15 cellular contexts compared by ENCODE assay signal in genomic region chr22:47371263-47372090, GRCh38.
"Had no signal": no experiment of that assay in that cellular context is flagged by ENCODE, and none has a peak within 500 bp of the region (broad histone marks: within the 10 kb centered on the region; RNA-seq: fewer than 3 reads in every experiment).

No MANE protein-coding gene starts in this region.

- H3K27me3 Mint-ChIP-seq: activated naive CD8-positive, alpha-beta T cell treated with anti-CD3 and anti-CD28 coated beads for 36 hours had no signal

- DNase-seq: activated gamma-delta T cell treated with Interleukin-2 at 50 U/mL for 16 hours; activated naive CD8-positive, alpha-beta T cell treated with anti-CD3 and anti-CD28 coated beads for 36 hours; activated T-cell treated with anti-CD3 and anti-CD28 coated beads, Interleukin-2, amount 50 U/mL, for 4 hours; effector memory CD4-positive, alpha-beta T cell; midbrain; small intestine; stimulated activated CD4-positive, alpha-beta T cell treated with anti-CD3 and anti-CD28 coated beads, Interleukin-4, amount 100 ng/mL, for 4 hours; stimulated activated naive CD8-positive, alpha-beta T cell treated with anti-CD3 and anti-CD28 coated beads, Interleukin-15, Interleukin-2, amounts not matched to agents 100 U/mL and 50 U/mL, for 24 hours; T-helper 1 cell; T1000 had no signal

- ATAC-seq: activated T-cell treated with anti-CD3 and anti-CD28 coated beads, Interleukin-2, amount 50 U/mL, for 4 hours; pancreas; stimulated activated naive CD8-positive, alpha-beta T cell treated with anti-CD3 and anti-CD28 coated beads, Interleukin-15, Interleukin-2, amounts not matched to agents 100 U/mL and 50 U/mL, for 24 hours had no signal

- H3K4me1 Mint-ChIP-seq: activated naive CD8-positive, alpha-beta T cell treated with anti-CD3 and anti-CD28 coated beads for 36 hours; brain; central memory CD8-positive, alpha-beta T cell; neural crest cell had no signal

- H3K9me3 Mint-ChIP-seq: activated naive CD8-positive, alpha-beta T cell treated with anti-CD3 and anti-CD28 coated beads for 36 hours; activated T-cell treated with anti-CD3 and anti-CD28 coated beads, Interleukin-2, amount 50 U/mL, for 4 hours; central memory CD8-positive, alpha-beta T cell; dendritic cell treated with granulocyte-macrophage colony-stimulating factor and Interleukin-4, amounts not matched to agents 40 ng/mL and 50 ng/mL, for 4 days; neural crest cell had no signal

- H3K4me3 Mint-ChIP-seq: activated naive CD8-positive, alpha-beta T cell treated with anti-CD3 and anti-CD28 coated beads for 36 hours; activated T-cell treated with anti-CD3 and anti-CD28 coated beads, Interleukin-2, amount 50 U/mL, for 4 hours; brain; central memory CD8-positive, alpha-beta T cell; dendritic cell treated with granulocyte-macrophage colony-stimulating factor and Interleukin-4, amounts not matched to agents 40 ng/mL and 50 ng/mL, for 4 days; neural crest cell had no signal

- H3K27ac Mint-ChIP-seq: activated naive CD8-positive, alpha-beta T cell treated with anti-CD3 and anti-CD28 coated beads for 36 hours; dendritic cell treated with granulocyte-macrophage colony-stimulating factor and Interleukin-4, amounts not matched to agents 40 ng/mL and 50 ng/mL, for 4 days had no signal

- H3K36me3 Mint-ChIP-seq: activated naive CD8-positive, alpha-beta T cell treated with anti-CD3 and anti-CD28 coated beads for 36 hours; brain had no signal
